8 cellular contexts compared by ENCODE assay signal in the genomic region with DNA sequence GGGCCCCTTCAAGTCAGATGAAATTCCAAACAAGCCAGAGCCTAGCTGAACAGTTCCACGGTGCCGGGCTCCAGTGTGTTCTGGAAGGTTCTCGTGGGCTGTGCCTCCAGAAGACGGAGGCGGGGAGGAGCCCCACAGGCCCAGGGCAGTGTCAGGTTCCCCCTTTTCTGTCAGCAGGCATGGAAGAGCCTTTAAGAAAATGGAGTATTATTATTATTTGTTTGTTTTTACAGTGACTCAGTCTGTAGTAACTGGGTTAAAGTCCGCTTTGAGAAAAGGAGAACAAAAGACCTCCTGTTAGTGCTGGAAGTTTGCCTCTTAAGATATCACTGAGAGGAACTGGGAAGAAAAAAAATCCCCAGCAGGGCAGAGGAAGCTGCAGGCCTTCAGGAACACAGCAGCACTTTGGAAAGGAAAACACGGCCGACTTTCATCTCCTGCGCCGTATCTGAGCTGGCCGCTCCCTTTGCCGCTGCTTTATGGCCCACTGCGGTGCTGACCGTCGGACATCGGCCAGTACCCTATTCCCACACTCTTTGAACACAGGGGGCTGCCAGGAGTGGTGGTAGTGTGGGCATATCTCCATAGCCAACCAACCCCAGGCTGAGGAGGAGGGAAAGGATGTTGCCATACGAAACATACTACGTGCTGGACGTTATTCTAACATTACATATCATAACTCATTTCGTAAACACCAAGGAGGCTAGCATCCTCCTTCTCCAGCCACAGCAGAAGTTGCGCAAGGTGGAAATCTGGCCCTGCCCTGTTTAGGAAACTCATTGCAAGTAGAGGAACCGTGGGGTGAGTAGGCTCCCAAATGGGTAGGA.
A peak's percentile ranks its signal among the peaks of the same experiment; 100 is the strongest.
DNase-seq lines count a peak whose midpoint lies in the region; ATAC-seq and TF ChIP-seq lines count a peak whose summit lies in the region.

No MANE protein-coding gene starts in this region.

- intact Hi-C loops in HCT116 (cut with micrococcal nuclease): loop anchor here (1.0 to 5.0 kb wide), 4 partner anchors 50 to 352 kb away; a partner anchor contains a TSS

- H3K9ac ChIP-seq in HCT116 (ENCODE audit: low read length): peak overlapping the region; percentile 54

- no peaks in the 10 kb centered on the region for H3K9me2 ChIP-seq in HCT116 (ENCODE audit: insufficient read depth)

- POLR2A ChIA-PET in HCT116 (lab: Charles Lee): interaction anchor here (0.9 to 2.0 kb wide), 4 partner anchors 11 to 189 kb away, joined by 3 to 7 read pairs (median 3); no protein-coding TSS in a partner anchor

- peak; percentile 50; the same call in 1 of the 2 replicates for TF ChIP-seq RAD21 in HCT116 (IDR thresholded peaks at IDR 0.05; ENCODE audit: low read depth)

- peak overlapping the region; percentile 7 to 39; a peak in 3 of 4 replicates for H3K4me3 ChIP-seq in HCT116 (replicated peaks in 1 of 2; ENCODE audit: low read depth in 1 of 2, low read length in 2 of 2)
- H3K4me3 ChIP-seq in right atrium auricular region: peak overlapping the region in 1 of 2 donors; percentile 9
- no peak overlapping the region for H3K4me3 ChIP-seq in skeletal muscle cell (ENCODE audit: low read depth, low read length)

- no peaks in the 10 kb centered on the region for H3K79me2 ChIP-seq in HCT116 (ENCODE audit: insufficient read depth, low read length)

- H3K27ac ChIP-seq in HCT116 (ENCODE audit: low read depth, low read length) (peak overlapping the region; percentile 94), right atrium auricular region (peak overlapping the region; percentile 81 to 86)

- H3K4me2 ChIP-seq in HCT116 (ENCODE audit: low read length): peak overlapping the region; percentile 73

- H2AFZ ChIP-seq in HCT116 (ENCODE audit: low read depth, low read length, poor library complexity, severe bottlenecking): peak overlapping the region; percentile 42

- CTCF ChIA-PET in HCT116 (lab: Charles Lee): interaction anchor here (0.6 kb wide), 1 partner anchor 193 kb away, joined by 3 read pairs; no protein-coding TSS in a partner anchor

- ATAC-seq in HCT116 (peak; percentile 87), GM21786 (IDR thresholded peaks at IDR 0.05; ENCODE audit: unreplicated experiment) (no peak)

- no TSS peak for BruUV-seq in HCT116 (replicated peaks; lab: Mats Ljungman, UMichigan)

- H4K20me1 ChIP-seq in HCT116 (ENCODE audit: insufficient read depth): no peaks in the 10 kb centered on the region

- H3K27me3 ChIP-seq in HCT116 (ENCODE audit: insufficient read depth, low read length) (no peaks in the 10 kb centered on the region), right atrium auricular region (no peaks in the 10 kb centered on the region)

- H3K9me3 ChIP-seq in HCT116 (ENCODE audit: control insufficient read depth in 1 of 2, insufficient read depth in 1 of 2, low read depth in 1 of 2, low read length in 2 of 2) (no peaks in the 10 kb centered on the region), right atrium auricular region (no peaks in the 10 kb centered on the region)

- H3K36me3 ChIP-seq in HCT116 (ENCODE audit: control insufficient read depth in 1 of 2, insufficient read depth in 2 of 2, low read length in 2 of 2) (no peaks in the 10 kb centered on the region), right atrium auricular region (no peaks in the 10 kb centered on the region)

- TF ChIP-seq CTCF in HCT116 (IDR thresholded peaks at IDR 0.05 in 2 of 3, conservative IDR thresholded peaks at IDR 0.05 in 1 of 3; ENCODE audit: borderline replicate concordance in 1 of 3, insufficient read depth in 1 of 3, low read depth in 2 of 3, low read length in 2 of 3): no peak
- TF ChIP-seq CTCF in right atrium auricular region (IDR thresholded peaks at IDR 0.05): no peak

- DNase-seq in HCT116 (ENCODE audit: low read depth, low spot score) (peak; percentile 97), amniotic stem cell (lab: John Stamatoyannopoulos, UW) (peak; percentile 45), right atrium auricular region (ENCODE audit: low spot score) (peak; percentile 91), skeletal muscle cell (ENCODE audit: low read depth) (peak; percentile 88), NCI-H1694 (lab: John Stamatoyannopoulos, UW) (no peak), NCI-H345 treated with DMSO at 0.1 percent for 48 hours (lab: John Stamatoyannopoulos, UW; ENCODE audit: unreplicated experiment) (no peak)
- DNase-seq in activated T-cell treated with anti-CD3 and anti-CD28 coated beads, Interleukin-2, amount 50 U/mL, for 1 hour: no peak

- RAD21 ChIA-PET in HCT116 (lab: Charles Lee; ENCODE audit: low non-redundant PET in 1 of 2, low total read pairs in 2 of 2, uncharacterized antibody in 2 of 2, unreplicated experiment in 2 of 2): interaction anchor here in 1 of 2 experiments (0.5 to 1.3 kb wide), 2 partner anchors 30 to 52 kb away, joined by 3 read pairs; no protein-coding TSS in a partner anchor

- peaks cover 45 to 72% of the 10 kb centered on the region in 2 experiments for H3K4me1 ChIP-seq in HCT116 (ENCODE audit: control insufficient read depth in 1 of 2, insufficient read depth in 2 of 2, low read length in 2 of 2)
- H3K4me1 ChIP-seq in right atrium auricular region: peaks cover 0 to 25% of the 10 kb centered on the region in 2 donors

- TF ChIP-seq POLR2A in HCT116 (IDR thresholded peaks at IDR 0.05; ENCODE audit: borderline replicate concordance, extremely low read depth, insufficient read depth, insufficient read length): no peak

TF ChIP-seq in HCT116, 20 proteins besides CTCF, POLR2A, EP300 and RAD21 (continues in another document):
- TF ChIP-seq FOSL1 (IDR thresholded peaks at IDR 0.05; ENCODE audit: low read depth) (peak; percentile 97), ELF1 (IDR thresholded peaks at IDR 0.05; ENCODE audit: borderline replicate concordance, low read depth) (no peak), SIN3A (IDR thresholded peaks at IDR 0.05; ENCODE audit: low read depth) (0 out of 2 replicates have a peak, but pooled peaks have one; percentile 40), EGR1 (IDR thresholded peaks at IDR 0.05; ENCODE audit: low read depth) (no peak; the same call in 1 of the 2 replicates), POLR2AphosphoS5 (IDR thresholded peaks at IDR 0.05; ENCODE audit: low read depth, low read length) (peak; percentile 66), SRF (IDR thresholded peaks at IDR 0.05; ENCODE audit: low read depth) (peak; percentile 71; the same call in 1 of the 2 replicates), ZFX (IDR thresholded peaks at IDR 0.05) (no peak), YY1 (IDR thresholded peaks at IDR 0.05; ENCODE audit: extremely low read depth, insufficient replicate concordance, low read depth, low read length) (peak; percentile 1), CEBPB (IDR thresholded peaks at IDR 0.05; ENCODE audit: low read depth) (peak; percentile 98), JUND (IDR thresholded peaks at IDR 0.05) (peak; percentile 89), SP1 (IDR thresholded peaks at IDR 0.05; ENCODE audit: low read depth) (peak; percentile 92), ZNF274 (IDR thresholded peaks at IDR 0.05; ENCODE audit: low read depth, low read length) (no peak)
- TF ChIP-seq, protein P1, sequence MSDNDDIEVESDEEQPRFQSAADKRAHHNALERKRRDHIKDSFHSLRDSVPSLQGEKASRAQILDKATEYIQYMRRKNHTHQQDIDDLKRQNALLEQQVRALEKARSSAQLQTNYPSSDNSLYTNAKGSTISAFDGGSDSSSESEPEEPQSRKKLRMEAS (IDR thresholded peaks at IDR 0.05): peak; percentile 78
- TF ChIP-seq, protein P2, sequence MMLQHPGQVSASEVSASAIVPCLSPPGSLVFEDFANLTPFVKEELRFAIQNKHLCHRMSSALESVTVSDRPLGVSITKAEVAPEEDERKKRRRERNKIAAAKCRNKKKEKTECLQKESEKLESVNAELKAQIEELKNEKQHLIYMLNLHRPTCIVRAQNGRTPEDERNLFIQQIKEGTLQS (IDR thresholded peaks at IDR 0.05): no peak
- TF ChIP-seq, protein P3, sequence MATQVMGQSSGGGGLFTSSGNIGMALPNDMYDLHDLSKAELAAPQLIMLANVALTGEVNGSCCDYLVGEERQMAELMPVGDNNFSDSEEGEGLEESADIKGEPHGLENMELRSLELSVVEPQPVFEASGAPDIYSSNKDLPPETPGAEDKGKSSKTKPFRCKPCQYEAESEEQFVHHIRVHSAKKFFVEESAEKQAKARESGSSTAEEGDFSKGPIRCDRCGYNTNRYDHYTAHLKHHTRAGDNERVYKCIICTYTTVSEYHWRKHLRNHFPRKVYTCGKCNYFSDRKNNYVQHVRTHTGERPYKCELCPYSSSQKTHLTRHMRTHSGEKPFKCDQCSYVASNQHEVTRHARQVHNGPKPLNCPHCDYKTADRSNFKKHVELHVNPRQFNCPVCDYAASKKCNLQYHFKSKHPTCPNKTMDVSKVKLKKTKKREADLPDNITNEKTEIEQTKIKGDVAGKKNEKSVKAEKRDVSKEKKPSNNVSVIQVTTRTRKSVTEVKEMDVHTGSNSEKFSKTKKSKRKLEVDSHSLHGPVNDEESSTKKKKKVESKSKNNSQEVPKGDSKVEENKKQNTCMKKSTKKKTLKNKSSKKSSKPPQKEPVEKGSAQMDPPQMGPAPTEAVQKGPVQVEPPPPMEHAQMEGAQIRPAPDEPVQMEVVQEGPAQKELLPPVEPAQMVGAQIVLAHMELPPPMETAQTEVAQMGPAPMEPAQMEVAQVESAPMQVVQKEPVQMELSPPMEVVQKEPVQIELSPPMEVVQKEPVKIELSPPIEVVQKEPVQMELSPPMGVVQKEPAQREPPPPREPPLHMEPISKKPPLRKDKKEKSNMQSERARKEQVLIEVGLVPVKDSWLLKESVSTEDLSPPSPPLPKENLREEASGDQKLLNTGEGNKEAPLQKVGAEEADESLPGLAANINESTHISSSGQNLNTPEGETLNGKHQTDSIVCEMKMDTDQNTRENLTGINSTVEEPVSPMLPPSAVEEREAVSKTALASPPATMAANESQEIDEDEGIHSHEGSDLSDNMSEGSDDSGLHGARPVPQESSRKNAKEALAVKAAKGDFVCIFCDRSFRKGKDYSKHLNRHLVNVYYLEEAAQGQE (IDR thresholded peaks at IDR 0.05; ENCODE audit: low read depth): no peak
- TF ChIP-seq, protein P4, sequence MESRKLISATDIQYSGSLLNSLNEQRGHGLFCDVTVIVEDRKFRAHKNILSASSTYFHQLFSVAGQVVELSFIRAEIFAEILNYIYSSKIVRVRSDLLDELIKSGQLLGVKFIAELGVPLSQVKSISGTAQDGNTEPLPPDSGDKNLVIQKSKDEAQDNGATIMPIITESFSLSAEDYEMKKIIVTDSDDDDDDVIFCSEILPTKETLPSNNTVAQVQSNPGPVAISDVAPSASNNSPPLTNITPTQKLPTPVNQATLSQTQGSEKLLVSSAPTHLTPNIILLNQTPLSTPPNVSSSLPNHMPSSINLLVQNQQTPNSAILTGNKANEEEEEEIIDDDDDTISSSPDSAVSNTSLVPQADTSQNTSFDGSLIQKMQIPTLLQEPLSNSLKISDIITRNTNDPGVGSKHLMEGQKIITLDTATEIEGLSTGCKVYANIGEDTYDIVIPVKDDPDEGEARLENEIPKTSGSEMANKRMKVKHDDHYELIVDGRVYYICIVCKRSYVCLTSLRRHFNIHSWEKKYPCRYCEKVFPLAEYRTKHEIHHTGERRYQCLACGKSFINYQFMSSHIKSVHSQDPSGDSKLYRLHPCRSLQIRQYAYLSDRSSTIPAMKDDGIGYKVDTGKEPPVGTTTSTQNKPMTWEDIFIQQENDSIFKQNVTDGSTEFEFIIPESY (IDR thresholded peaks at IDR 0.05; ENCODE audit: extremely low read depth, insufficient replicate concordance, low read length): no peak

Comparison
In these comparisons a context has a peak if more than half of its experiments do, and no peak if none do; other contexts are left out.
1. DNase-seq: peak in HCT116 (single experiment), amniotic stem cell (single experiment), right atrium auricular region (single experiment) and skeletal muscle cell (single experiment); none in NCI-H1694 (single experiment), NCI-H345 treated with DMSO at 0.1 percent for 48 hours (single experiment) and activated T-cell treated with anti-CD3 and anti-CD28 coated beads, Interleukin-2, amount 50 U/mL, for 1 hour (single experiment).